In the genomic region with DNA sequence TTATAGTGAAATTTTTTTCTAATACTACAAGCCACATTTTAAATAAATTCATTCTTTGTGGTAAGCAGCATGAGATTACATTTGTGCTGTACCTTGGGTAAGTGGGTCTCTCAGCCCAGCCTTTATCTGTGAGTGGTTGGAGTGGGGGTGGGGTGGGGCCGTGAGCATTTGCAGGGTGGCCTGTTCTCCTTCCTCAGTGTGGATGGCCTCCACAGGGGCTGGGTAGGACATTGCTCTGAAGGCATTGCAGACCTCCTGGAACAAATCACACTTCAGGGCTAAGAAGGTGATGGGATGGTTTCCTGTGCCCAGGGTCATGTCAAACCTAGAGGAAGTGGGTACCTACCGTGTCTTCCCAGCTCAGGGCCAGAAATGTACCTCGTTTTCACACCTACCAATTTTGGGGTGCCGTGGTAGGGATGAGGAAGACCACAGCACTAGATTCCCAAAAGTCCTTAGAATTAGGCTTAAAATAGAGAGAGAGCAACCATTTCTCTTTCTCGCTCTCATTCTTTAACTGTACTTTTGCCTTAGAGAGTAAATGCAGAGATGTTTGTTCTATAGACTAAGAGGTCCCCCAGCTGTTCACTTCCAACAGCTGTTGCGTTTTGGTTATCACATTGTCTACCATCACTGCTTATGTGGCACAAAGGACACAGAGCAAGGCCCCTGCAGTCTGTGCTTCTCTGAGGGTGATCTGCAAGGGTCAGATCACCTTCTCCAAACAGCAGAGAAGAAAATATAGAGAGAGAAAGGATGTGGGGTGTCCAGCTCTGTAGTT, we compare ENCODE assay signal across 26 cellular contexts.
DNase-seq lines count a peak whose midpoint lies in the region; ATAC-seq and TF ChIP-seq lines count a peak whose summit lies in the region.
"Had no signal": no experiment of that assay in that cellular context is flagged by ENCODE, and none has a peak within 500 bp of the region (broad histone marks: within the 10 kb centered on the region; RNA-seq: fewer than 3 reads in every experiment).

No MANE protein-coding gene starts in this region.

- no peak for DNase-seq in chondrocyte (ENCODE audit: low spot score)
- no peak for DNase-seq in right lobe of liver
- no peak for DNase-seq in thyroid gland
- DNase-seq in naive thymus-derived CD4-positive, alpha-beta T cell: no peak
- DNase-seq in AG08396 (ENCODE audit: low spot score): no peak
- DNase-seq: activated CD8-positive, alpha-beta memory T cell treated with anti-CD3 and anti-CD28 coated beads for 24 hours; activated naive CD4-positive, alpha-beta T cell treated with Interleukin-2 at 50 U/mL for 16 hours; activated T-cell treated with anti-CD3 and anti-CD28 coated beads, Interleukin-2, amount 50 U/mL, for 48 hours; amniotic stem cell; CD4-positive, alpha-beta memory T cell; cortex of kidney; esophagus squamous epithelium; mesendoderm; naive B cell; NCI-H1048; NCI-H187 treated with DMSO at 0.1 percent for 48 hours; NCI-H526; occipital lobe; retina; stimulated activated CD4-positive, alpha-beta T cell treated with anti-CD3 and anti-CD28 coated beads, Interleukin-2, amount 100 ng/mL, for 48 hours had no signal

- H3K27me3 Mint-ChIP-seq in chondrocyte (ENCODE audit: low read depth): no peaks in the 10 kb centered on the region
- peaks cover 0 to 11% (median 0%) of the 10 kb centered on the region in 5 donors for H3K27me3 Mint-ChIP-seq in naive thymus-derived CD4-positive, alpha-beta T cell
- H3K27me3 Mint-ChIP-seq: naive B cell; stimulated activated memory B cell treated with anti-CD40 and anti-IgM and Interleukin-4, amounts not matched to agents 10 μg/mL and 1 μg/mL and 100 μg/mL, for 72 hours had no signal

- TF ChIP-seq POLR2A in right lobe of liver (IDR thresholded peaks at IDR 0.05) (no peak), thyroid gland (IDR thresholded peaks at IDR 0.05) (no peak)

- no peak overlapping the region for H3K4me3 Mint-ChIP-seq in chondrocyte (ENCODE audit: unreplicated experiment)
- H3K4me3 Mint-ChIP-seq in naive thymus-derived CD4-positive, alpha-beta T cell: no peak overlapping the region
- H3K4me3 Mint-ChIP-seq: CD4-positive, alpha-beta memory T cell; naive B cell; stimulated activated memory B cell treated with anti-CD40 and anti-IgM and Interleukin-4, amounts not matched to agents 10 μg/mL and 1 μg/mL and 100 μg/mL, for 72 hours; T-helper 1 cell treated with Interleukin-12 subunit alpha and Interleukin-12 subunit beta and Interleukin-4 antibody, amounts not matched to agents 30 μg/mL and 1 μg/mL, for 36 hours had no signal

- TF ChIP-seq CTCF in HEK293 (tag by site-specific recombination; IDR thresholded peaks at IDR 0.05) (no peak), chondrocyte (IDR thresholded peaks at IDR 0.05) (peak; percentile 13), right lobe of liver (IDR thresholded peaks at IDR 0.05) (no peak), thyroid gland (IDR thresholded peaks at IDR 0.05) (no peak)

- H3K27me3 ChIP-seq in right lobe of liver (no peaks in the 10 kb centered on the region), thyroid gland (no peaks in the 10 kb centered on the region)
- no peaks in the 10 kb centered on the region for H3K27me3 ChIP-seq in naive thymus-derived CD4-positive, alpha-beta T cell (ENCODE audit: control insufficient read depth in 2 of 2, insufficient read depth in 2 of 2, low read length in 2 of 2)
- H3K27me3 ChIP-seq: esophagus squamous epithelium, suprapubic skin had no signal

- H3K27ac Mint-ChIP-seq in chondrocyte (ENCODE audit: unreplicated experiment): no peak overlapping the region
- no peak overlapping the region for H3K27ac Mint-ChIP-seq in naive thymus-derived CD4-positive, alpha-beta T cell
- H3K27ac Mint-ChIP-seq: CD4-positive, alpha-beta memory T cell; naive B cell; stimulated activated memory B cell treated with anti-CD40 and anti-IgM and Interleukin-4, amounts not matched to agents 10 μg/mL and 1 μg/mL and 100 μg/mL, for 72 hours; T-helper 1 cell treated with Interleukin-12 subunit alpha and Interleukin-12 subunit beta and Interleukin-4 antibody, amounts not matched to agents 30 μg/mL and 1 μg/mL, for 36 hours had no signal

- H3K4me1 ChIP-seq in HEK293 (ENCODE audit: control insufficient read depth, insufficient read depth, low read length): peaks cover 13% of the 10 kb centered on the region
- peaks cover 2 to 46% (median 22%) of the 10 kb centered on the region in 4 donors for H3K4me1 ChIP-seq in right lobe of liver
- H3K4me1 ChIP-seq in thyroid gland: peaks cover 35 to 48% of the 10 kb centered on the region in 2 donors
- no peaks in the 10 kb centered on the region for H3K4me1 ChIP-seq in naive thymus-derived CD4-positive, alpha-beta T cell (ENCODE audit: control insufficient read depth in 2 of 2, insufficient read depth in 2 of 2, low read length in 2 of 2)
- H3K4me1 ChIP-seq: breast epithelium, suprapubic skin had no signal

- POLR2A ChIA-PET in HEK293 (lab: Yijun Ruan, JAX): no interaction called here
- POLR2A ChIA-PET in naive thymus-derived CD4-positive, alpha-beta T cell (lab: Charles Lee): no interaction called here

- H3K27ac ChIP-seq in HEK293 (ENCODE audit: extremely low read depth, low read depth, low read length): no peak overlapping the region
- peak overlapping the region in 2 of 3 donors; percentile 46 to 65 for H3K27ac ChIP-seq in right lobe of liver
- peak overlapping the region; percentile 21 to 81 (median 69) for H3K27ac ChIP-seq in thyroid gland
- H3K27ac ChIP-seq in naive thymus-derived CD4-positive, alpha-beta T cell (ENCODE audit: low read depth, low read length): no peak overlapping the region
- H3K27ac ChIP-seq: breast epithelium, esophagus squamous epithelium, suprapubic skin had no signal

- no peak overlapping the region for H3K4me3 ChIP-seq in HEK293 (ENCODE audit: low read depth, low read length)
- H3K4me3 ChIP-seq in right lobe of liver: no peak overlapping the region
- H3K4me3 ChIP-seq in thyroid gland (replicated peaks in 1 of 3): no peak overlapping the region
- no peak overlapping the region for H3K4me3 ChIP-seq in naive thymus-derived CD4-positive, alpha-beta T cell (ENCODE audit: low read length)
- H3K4me3 ChIP-seq: breast epithelium, esophagus squamous epithelium, suprapubic skin had no signal

- H3K9me3 Mint-ChIP-seq in chondrocyte (ENCODE audit: low read depth): no peaks in the 10 kb centered on the region
- H3K9me3 Mint-ChIP-seq in naive thymus-derived CD4-positive, alpha-beta T cell: no peaks in the 10 kb centered on the region
- H3K9me3 Mint-ChIP-seq: CD4-positive, alpha-beta memory T cell; naive B cell; stimulated activated memory B cell treated with anti-CD40 and anti-IgM and Interleukin-4, amounts not matched to agents 10 μg/mL and 1 μg/mL and 100 μg/mL, for 72 hours; T-helper 1 cell treated with Interleukin-12 subunit alpha and Interleukin-12 subunit beta and Interleukin-4 antibody, amounts not matched to agents 30 μg/mL and 1 μg/mL, for 36 hours had no signal

- H3K36me3 Mint-ChIP-seq in chondrocyte (ENCODE audit: low read depth): peaks cover 46% of the 10 kb centered on the region
- peaks cover 0 to 4% (median 0%) of the 10 kb centered on the region in 5 donors for H3K36me3 Mint-ChIP-seq in naive thymus-derived CD4-positive, alpha-beta T cell
- H3K36me3 Mint-ChIP-seq: CD4-positive, alpha-beta memory T cell; naive B cell; stimulated activated memory B cell treated with anti-CD40 and anti-IgM and Interleukin-4, amounts not matched to agents 10 μg/mL and 1 μg/mL and 100 μg/mL, for 72 hours had no signal

- no peaks in the 10 kb centered on the region for H3K9me3 ChIP-seq in HEK293 (ENCODE audit: control insufficient read depth, insufficient read depth, low read depth, low read length)
- no peaks in the 10 kb centered on the region for H3K9me3 ChIP-seq in right lobe of liver
- H3K9me3 ChIP-seq in thyroid gland: no peaks in the 10 kb centered on the region
- H3K9me3 ChIP-seq in naive thymus-derived CD4-positive, alpha-beta T cell (ENCODE audit: control insufficient read depth in 2 of 3, low read length in 3 of 3): no peaks in the 10 kb centered on the region
- H3K9me3 ChIP-seq: breast epithelium, esophagus squamous epithelium, suprapubic skin had no signal

- ATAC-seq in right lobe of liver (no peak), HG02840 (IDR thresholded peaks at IDR 0.05; ENCODE audit: low FRiP score, unreplicated experiment) (no peak)
- no peak for ATAC-seq in naive thymus-derived CD4-positive, alpha-beta T cell
- ATAC-seq: stimulated activated memory B cell treated with anti-CD40 and anti-IgM and Interleukin-4, amounts not matched to agents 10 μg/mL and 1 μg/mL and 100 μg/mL, for 72 hours had no signal

- H3K36me3 ChIP-seq in HEK293 (ENCODE audit: control insufficient read depth in 2 of 2, insufficient read depth in 1 of 2, low read length in 2 of 2) (peaks cover 0 to 66% of the 10 kb centered on the region in 2 experiments; a peak in 1 of 3 replicates), right lobe of liver (peaks cover 0 to 19% (median 7%) of the 10 kb centered on the region in 4 donors), thyroid gland (peaks cover 0 to 6% of the 10 kb centered on the region in 2 donors)
- no peaks in the 10 kb centered on the region for H3K36me3 ChIP-seq in naive thymus-derived CD4-positive, alpha-beta T cell (ENCODE audit: control insufficient read depth in 2 of 3, insufficient read depth in 3 of 3, low read length in 3 of 3)
- H3K36me3 ChIP-seq: breast epithelium had no signal

- intact Hi-C loops in right lobe of liver (cut with DNase I) (no loop called here), thyroid gland (cut with DNase I) (no loop called here)
- intact Hi-C loops in naive thymus-derived CD4-positive, alpha-beta T cell (cut with micrococcal nuclease): no loop called here

- CTCF ChIA-PET in HEK293 (lab: Yijun Ruan, JAX): interaction anchor here (0.6 kb wide), 1 partner anchor 104 kb away, joined by 4 read pairs; no protein-coding TSS in a partner anchor
- CTCF ChIA-PET in naive thymus-derived CD4-positive, alpha-beta T cell (lab: Charles Lee): no interaction called here

- H3K4me1 Mint-ChIP-seq in chondrocyte (ENCODE audit: low read depth): peaks cover 25% of the 10 kb centered on the region
- H3K4me1 Mint-ChIP-seq in naive thymus-derived CD4-positive, alpha-beta T cell: peaks cover 3 to 15% (median 8%) of the 10 kb centered on the region in 7 donors
- H3K4me1 Mint-ChIP-seq: CD4-positive, alpha-beta memory T cell; naive B cell; stimulated activated memory B cell treated with anti-CD40 and anti-IgM and Interleukin-4, amounts not matched to agents 10 μg/mL and 1 μg/mL and 100 μg/mL, for 72 hours had no signal

- 76% methylated on average over 5 of the region's 6 CpGs for WGBS in right lobe of liver (ENCODE audit: insufficient coverage, low coverage, low lambda C conversion rate, missing lambda C conversion rate)
- 83 to 88% methylated on average over 6 of the region's 6 CpGs for WGBS in thyroid gland, 2 donors

Comparison
In these comparisons a context has a peak if more than half of its experiments do, and no peak if none do; other contexts are left out.
1. H3K27ac ChIP-seq: peak in right lobe of liver (2 of 3) and thyroid gland (3 of 3); none in HEK293 (single experiment) and naive thymus-derived CD4-positive, alpha-beta T cell (single experiment).